ENCODE assay signal across 11 cellular contexts in genomic region chr6:158773581-158774449, GRCh38. TPM values are rescaled to one million over a fixed set of nuclear protein-coding genes. Genes with fewer than 3 reads are reported as not detected.
DNase-seq lines count a peak whose midpoint lies in the region; ATAC-seq and TF ChIP-seq lines count a peak whose summit lies in the region.
"Had no signal": no experiment of that assay in that cellular context is flagged by ENCODE, and none has a peak within 500 bp of the region (broad histone marks: within the 10 kb centered on the region; RNA-seq: fewer than 3 reads in every experiment).

No MANE protein-coding gene starts in this region.

- CTCF ChIA-PET in WTC11 (lab: Charles Lee): interaction anchor here (0.6 kb wide), 1 partner anchor 361 kb away, joined by 3 read pairs; no protein-coding TSS in a partner anchor

- H3K36me3 ChIP-seq in prostate gland (peaks cover 17 to 39% of the 10 kb centered on the region in 2 donors), H7 (replicated peaks; ENCODE audit: control insufficient read depth, insufficient read depth, low read length) (peaks cover 82% of the 10 kb centered on the region)

- peaks cover 26% of the 10 kb centered on the region for H3K4me1 Mint-ChIP-seq in T-helper 2 cell treated with Interferon-gamma antibody and Interleukin-4, amounts not matched to agents 5 μg/mL and 100 μg/mL, for 36 hours (ENCODE audit: low read depth)
- peaks cover 19% of the 10 kb centered on the region for H3K4me1 Mint-ChIP-seq in WTC11

- ATAC-seq in WTC11: no peak
- no peak for ATAC-seq in foreskin keratinocyte
- ATAC-seq in left ventricle myocardium superior: no peak

- H3K27me3 ChIP-seq in foreskin keratinocyte (no peaks in the 10 kb centered on the region), prostate gland (replicated peaks; ENCODE audit: insufficient read depth) (no peaks in the 10 kb centered on the region), H7 (ENCODE audit: control insufficient read depth, insufficient read depth, low read length) (no peaks in the 10 kb centered on the region)
- H3K27me3 ChIP-seq: gastrocnemius medialis had no signal

- H3K4me3 Mint-ChIP-seq in T-helper 2 cell treated with Interferon-gamma antibody and Interleukin-4, amounts not matched to agents 5 μg/mL and 100 μg/mL, for 36 hours: no peak overlapping the region
- no peak overlapping the region for H3K4me3 Mint-ChIP-seq in WTC11

- H3K27me3 Mint-ChIP-seq in T-helper 2 cell treated with Interferon-gamma antibody and Interleukin-4, amounts not matched to agents 5 μg/mL and 100 μg/mL, for 36 hours (ENCODE audit: low read depth): no peaks in the 10 kb centered on the region
- no peaks in the 10 kb centered on the region for H3K27me3 Mint-ChIP-seq in WTC11 (ENCODE audit: low read depth)

- no peak for DNase-seq in T-helper 2 cell treated with Interferon-gamma antibody and Interleukin-4, amounts not matched to agents 5 μg/mL and 100 μg/mL, for 36 hours (ENCODE audit: low spot score)
- DNase-seq in T-helper 2 cell (no peak), WTC11 (ENCODE audit: low spot score) (no peak), foreskin keratinocyte (no peak), prostate gland (ENCODE audit: low spot score) (no peak), H7 (no peak), left ventricle myocardium superior (no peak)
- no peak for DNase-seq in effector CD8-positive, alpha-beta T cell (lab: John Stamatoyannopoulos, UW)
- DNase-seq: gastrocnemius medialis, SHP77 had no signal

- POLR2A ChIA-PET in WTC11 (lab: Charles Lee): no interaction called here

- 55% methylated on average over 21 of the region's 21 CpGs for WGBS in prostate gland

- H3K27ac Mint-ChIP-seq in T-helper 2 cell treated with Interferon-gamma antibody and Interleukin-4, amounts not matched to agents 5 μg/mL and 100 μg/mL, for 36 hours: peak overlapping the region; percentile 55
- peak overlapping the region; percentile 95 for H3K27ac Mint-ChIP-seq in WTC11

- TF ChIP-seq POLR2A in prostate gland (IDR thresholded peaks at IDR 0.05): no peak

- no peaks in the 10 kb centered on the region for H3K9me3 Mint-ChIP-seq in T-helper 2 cell treated with Interferon-gamma antibody and Interleukin-4, amounts not matched to agents 5 μg/mL and 100 μg/mL, for 36 hours
- H3K9me3 Mint-ChIP-seq in WTC11: no peaks in the 10 kb centered on the region

- H3K27ac ChIP-seq in foreskin keratinocyte: peak overlapping the region; percentile 2
- peak overlapping the region; percentile 61 to 66 for H3K27ac ChIP-seq in prostate gland
- H3K27ac ChIP-seq: gastrocnemius medialis had no signal

- peaks cover 14% of the 10 kb centered on the region for H3K4me1 ChIP-seq in foreskin keratinocyte
- peaks cover 9% of the 10 kb centered on the region for H3K4me1 ChIP-seq in prostate gland (replicated peaks)
- H3K4me1 ChIP-seq: gastrocnemius medialis had no signal

- intact Hi-C loops in prostate gland (cut with DNase I): no loop called here
- intact Hi-C loops in left ventricle myocardium superior (cut with micrococcal nuclease): no loop called here

- H3K4me3 ChIP-seq in prostate gland (no peak overlapping the region), H7 (ENCODE audit: insufficient read depth, low read depth, low read length) (no peak overlapping the region)
- H3K4me3 ChIP-seq: gastrocnemius medialis, GM23248 had no signal

- no peak for TF ChIP-seq CTCF in WTC11 (IDR thresholded peaks at IDR 0.05)
- no peak for TF ChIP-seq CTCF in foreskin keratinocyte (conservative IDR thresholded peaks at IDR 0.05)
- no peak for TF ChIP-seq CTCF in prostate gland (IDR thresholded peaks at IDR 0.05)

- H3K9me3 ChIP-seq in prostate gland: no peaks in the 10 kb centered on the region
- H3K9me3 ChIP-seq: gastrocnemius medialis had no signal

- peaks cover 84% of the 10 kb centered on the region for H3K36me3 Mint-ChIP-seq in T-helper 2 cell treated with Interferon-gamma antibody and Interleukin-4, amounts not matched to agents 5 μg/mL and 100 μg/mL, for 36 hours (ENCODE audit: low read depth)
- peaks cover 94% of the 10 kb centered on the region for H3K36me3 Mint-ChIP-seq in WTC11

TF ChIP-seq in WTC11, 78 proteins besides CTCF, POLR2A, EP300 and RAD21:
- TF ChIP-seq TCF7 (CRISPR knock-in tag; IDR thresholded peaks at IDR 0.05; ENCODE audit: low read depth): no peak
- TF ChIP-seq, protein P1, sequence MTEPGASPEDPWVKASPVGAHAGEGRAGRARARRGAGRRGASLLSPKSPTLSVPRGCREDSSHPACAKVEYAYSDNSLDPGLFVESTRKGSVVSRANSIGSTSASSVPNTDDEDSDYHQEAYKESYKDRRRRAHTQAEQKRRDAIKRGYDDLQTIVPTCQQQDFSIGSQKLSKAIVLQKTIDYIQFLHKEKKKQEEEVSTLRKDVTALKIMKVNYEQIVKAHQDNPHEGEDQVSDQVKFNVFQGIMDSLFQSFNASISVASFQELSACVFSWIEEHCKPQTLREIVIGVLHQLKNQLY (CRISPR knock-in tag; IDR thresholded peaks at IDR 0.05): no peak
- TF ChIP-seq, protein P2, sequence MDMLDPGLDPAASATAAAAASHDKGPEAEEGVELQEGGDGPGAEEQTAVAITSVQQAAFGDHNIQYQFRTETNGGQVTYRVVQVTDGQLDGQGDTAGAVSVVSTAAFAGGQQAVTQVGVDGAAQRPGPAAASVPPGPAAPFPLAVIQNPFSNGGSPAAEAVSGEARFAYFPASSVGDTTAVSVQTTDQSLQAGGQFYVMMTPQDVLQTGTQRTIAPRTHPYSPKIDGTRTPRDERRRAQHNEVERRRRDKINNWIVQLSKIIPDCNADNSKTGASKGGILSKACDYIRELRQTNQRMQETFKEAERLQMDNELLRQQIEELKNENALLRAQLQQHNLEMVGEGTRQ (CRISPR knock-in tag; IDR thresholded peaks at IDR 0.05): 0 out of 2 replicates have a peak, but pooled peaks have one; percentile 30

RNA-seq across cellular contexts. Expression of gene EZR, which starts 45.4 kb away (rescaled TPM):
- 194 to 215 TPM (median 199 TPM) in 3 replicates for total RNA-seq in WTC11 (2021)
- total RNA-seq in foreskin keratinocyte: 169 and 218 TPM in 2 replicates
- polyA plus RNA-seq in foreskin keratinocyte: 100 and 126 TPM in 2 replicates
- 100 to 1,000 TPM; 118 to 222 TPM for total RNA-seq in prostate gland
- 203 and 216 TPM in 2 replicates for total RNA-seq in H7 (2014; rRNA removed; shearing (Covaris generic))
- total RNA-seq in left ventricle myocardium superior: 195 TPM
